ENCODE assay signal across 21 cellular contexts in genomic region chr1:147500309-147500839, GRCh38.
"Had no signal": no experiment of that assay in that cellular context is flagged by ENCODE, and none has a peak within 500 bp of the region (broad histone marks: within the 10 kb centered on the region; RNA-seq: fewer than 3 reads in every experiment).

No MANE protein-coding gene starts in this region.

- H3K9me3 ChIP-seq: SJSA1 had no signal

- H3K4me3 ChIP-seq: SJSA1 had no signal

- DNase-seq: activated CD4-positive, alpha-beta T cell treated with anti-CD3 and anti-CD28 coated beads for 48 hours; activated CD4-positive, alpha-beta T cell treated with anti-CD3 and anti-CD28 coated beads, Interleukin-2, amount 50 U/mL, for 4 hours; activated CD4-positive, CD25-positive, alpha-beta regulatory T cell treated with anti-CD3 and anti-CD28 coated beads, Interleukin-2, amount 50 U/mL, for 72 hours; activated CD8-positive, alpha-beta memory T cell treated with anti-CD3 and anti-CD28 coated beads, Interleukin-2, amount 50 U/mL, for 48 hours; activated CD8-positive, alpha-beta T cell treated with anti-CD3 and anti-CD28 coated beads, Interleukin-2, amount 10 ng/mL, durations not matched to agents 7 days and 5 days; activated naive CD4-positive, alpha-beta T cell; activated T-cell treated with anti-CD3 and anti-CD28 coated beads, Interleukin-2, amount 50 U/mL, for 1 hour; aorta; Karpas-422; NCI-H1105 treated with DMSO at 0.1 percent for 48 hours; NCI-H1436 treated with DMSO at 0.1 percent for 48 hours; NCI-H187; NCI-H2081; NCI-H524; Right ventricle myocardium superior; RPMI8226; SW 1271 had no signal

- H3K27ac ChIP-seq: SJSA1 had no signal

- H3K36me3 ChIP-seq: SJSA1 had no signal

- H3K27me3 ChIP-seq: SJSA1 had no signal

- ATAC-seq: activated CD8-positive, alpha-beta T cell treated with anti-CD3 and anti-CD28 coated beads, Interleukin-2, amount 10 ng/mL, durations not matched to agents 7 days and 5 days; Panc1; SK-N-SH treated with all-trans-retinoic acid at 6 μM for 48 hours; WTC11 had no signal
